9 cellular contexts compared by ENCODE assay signal in the genomic region with DNA sequence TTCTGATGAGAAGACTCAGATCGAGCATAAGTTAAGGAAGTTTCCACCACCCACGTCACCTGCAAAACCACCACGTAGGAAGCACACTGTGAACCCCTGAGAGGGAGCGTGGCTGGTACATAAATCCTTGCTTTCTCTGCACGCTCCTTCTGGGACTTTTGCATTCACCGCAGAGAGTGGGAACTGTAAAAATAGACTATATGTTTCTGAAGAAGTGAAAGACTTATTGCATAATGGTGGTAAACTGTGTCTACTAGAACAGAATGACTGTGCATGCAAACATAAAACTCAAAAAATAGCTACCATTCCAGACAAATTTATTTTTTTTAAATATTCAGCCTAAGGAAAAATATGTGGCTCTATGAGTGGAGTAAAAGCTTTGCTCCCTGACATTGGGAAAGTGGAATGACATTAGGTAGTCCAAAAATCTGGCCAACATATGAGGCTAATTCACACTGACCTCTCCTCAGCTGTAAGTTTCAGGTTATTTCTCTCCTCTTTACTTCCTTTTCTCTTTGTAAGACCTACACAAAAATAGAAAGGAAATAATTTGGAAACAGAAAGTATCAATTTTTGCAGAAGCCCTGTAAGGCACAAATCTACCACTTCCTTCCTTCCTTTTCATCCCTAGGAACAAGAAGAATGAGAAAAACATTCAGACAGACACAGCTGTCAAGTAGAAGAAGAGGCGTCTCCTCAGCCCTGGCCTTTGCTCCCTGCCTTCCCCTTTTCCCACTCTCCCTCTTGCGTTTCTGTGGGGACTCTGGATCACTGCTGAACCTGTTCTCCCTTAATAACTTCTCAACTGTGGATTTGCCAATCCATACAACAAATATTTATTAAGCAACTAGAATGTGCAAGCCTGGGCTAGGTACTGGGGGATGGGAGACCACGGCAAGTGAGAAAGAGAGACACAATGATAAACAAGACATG.
DNase-seq lines count a peak whose midpoint lies in the region; ATAC-seq, FAIRE-seq and TF ChIP-seq lines count a peak whose summit lies in the region.
"Had no signal": no experiment of that assay in that cellular context is flagged by ENCODE, and none has a peak within 500 bp of the region (broad histone marks: within the 10 kb centered on the region; RNA-seq: fewer than 3 reads in every experiment).

No MANE protein-coding gene starts in this region.

- DNase-seq in heart right ventricle (no peak), NCI-H69 (lab: John Stamatoyannopoulos, UW) (no peak), dedifferentiated amniotic fluid mesenchymal stem cell (ENCODE audit: extremely low spot score) (no peak), D721Med (ENCODE audit: insufficient read length, low spot score) (no peak)
- DNase-seq in stimulated activated naive CD8-positive, alpha-beta T cell treated with anti-CD3 and anti-CD28 coated beads, Interleukin-15, amount 100 ng/mL, for 72 hours, result peak; percentile 28 to 62

- no peaks in the 10 kb centered on the region for H3K36me3 ChIP-seq in heart right ventricle

- no peaks in the 10 kb centered on the region for H3K27me3 ChIP-seq in heart right ventricle

- H3K4me1 ChIP-seq in heart right ventricle, result peaks cover 0 to 36% (median 4%) of the 10 kb centered on the region in 9 donors

- no peak overlapping the region for H3K4me3 ChIP-seq in heart right ventricle

- H3K9me3 Mint-ChIP-seq in stimulated activated naive CD8-positive, alpha-beta T cell treated with anti-CD3 and anti-CD28 coated beads, Interleukin-15, amount 100 ng/mL, for 72 hours, result peaks cover 16 to 25% of the 10 kb centered on the region in 2 donors

- WGBS in heart right ventricle, 2 donors, result 80 to 84% methylated on average over 9 of the region's 9 CpGs

- peaks cover 0 to 14% (median 0%) of the 10 kb centered on the region in 11 donors for H3K9me3 ChIP-seq in heart right ventricle

- intact Hi-C loops in heart right ventricle (cut with DNase I), result no loop called here

- peak overlapping the region; percentile 59 to 66 for H3K4me3 Mint-ChIP-seq in stimulated activated naive CD8-positive, alpha-beta T cell treated with anti-CD3 and anti-CD28 coated beads, Interleukin-15, amount 100 ng/mL, for 72 hours

- no peak for FAIRE-seq in D721Med (lab: Jason Lieb, UNC)

- H3K4me1 Mint-ChIP-seq in stimulated activated naive CD8-positive, alpha-beta T cell treated with anti-CD3 and anti-CD28 coated beads, Interleukin-15, amount 100 ng/mL, for 72 hours, result peaks cover 44% of the 10 kb centered on the region

- ATAC-seq in GM18870 (IDR thresholded peaks at IDR 0.05; ENCODE audit: unreplicated experiment) (peak; percentile 88), HG02981 (IDR thresholded peaks at IDR 0.05; ENCODE audit: unreplicated experiment) (peak; percentile 76), heart right ventricle (peak in 6 of 8 donors; percentile 43 to 84 (median 56))
- peak; percentile 72 to 84 for ATAC-seq in activated CD4-positive, CD25-positive, alpha-beta regulatory T cell treated with anti-CD3 and anti-CD28 coated beads, Interleukin-2, amount 50 U/mL, for 24 hours
- peak; percentile 89 for ATAC-seq in stimulated activated naive CD8-positive, alpha-beta T cell treated with anti-CD3 and anti-CD28 coated beads, Interleukin-15, amount 100 ng/mL, for 72 hours

- peak overlapping the region; percentile 90 to 96 for H3K27ac Mint-ChIP-seq in stimulated activated naive CD8-positive, alpha-beta T cell treated with anti-CD3 and anti-CD28 coated beads, Interleukin-15, amount 100 ng/mL, for 72 hours

- no peaks in the 10 kb centered on the region for H3K27me3 Mint-ChIP-seq in stimulated activated naive CD8-positive, alpha-beta T cell treated with anti-CD3 and anti-CD28 coated beads, Interleukin-15, amount 100 ng/mL, for 72 hours

- peak overlapping the region in 1 of 10 donors; percentile 55 for H3K27ac ChIP-seq in heart right ventricle
- H3K27ac ChIP-seq: KMS-11 had no signal

- TF ChIP-seq CTCF in heart right ventricle (IDR thresholded peaks at IDR 0.05) (no peak), D721Med (IDR thresholded peaks at IDR 0.05; ENCODE audit: insufficient read depth, missing control alignments) (no peak)

Comparison
In these comparisons a context has a peak if more than half of its experiments do, and no peak if none do; other contexts are left out.
1. DNase-seq: peak in stimulated activated naive CD8-positive, alpha-beta T cell treated with anti-CD3 and anti-CD28 coated beads, Interleukin-15, amount 100 ng/mL, for 72 hours (2 of 2); none in heart right ventricle (0 of 2), NCI-H69 (single experiment), dedifferentiated amniotic fluid mesenchymal stem cell (single experiment) and D721Med (single experiment).
2. Peak in every context shown above with its lines, with median percentiles within 50 percentile points of each other: ATAC-seq.